Comparison of ENCODE assay signal across 18 cellular contexts in genomic region chr11:83493918-83494317, GRCh38.
A peak's percentile ranks its signal among the peaks of the same experiment; 100 is the strongest.
DNase-seq lines count a peak whose midpoint lies in the region; FAIRE-seq and TF ChIP-seq lines count a peak whose summit lies in the region.
"Had no signal": no experiment of that assay in that cellular context is flagged by ENCODE, and none has a peak within 500 bp of the region (broad histone marks: within the 10 kb centered on the region; RNA-seq: fewer than 3 reads in every experiment).

No MANE protein-coding gene starts in this region.

- H3K27ac Mint-ChIP-seq in T-helper 2 cell treated with Interferon-gamma antibody and Interleukin-4, amounts not matched to agents 5 μg/mL and 100 μg/mL, for 36 hours, result no peak overlapping the region
- H3K27ac Mint-ChIP-seq: CD14-positive monocyte, H9 had no signal

- H3K36me3 ChIP-seq in SK-N-MC (ENCODE audit: insufficient read depth, low read length), result no peaks in the 10 kb centered on the region

- no peak for FAIRE-seq in H54 (lab: Jason Lieb, UNC)
- FAIRE-seq: HepG2 had no signal

- no peak overlapping the region for H3K4me3 ChIP-seq in SK-N-MC

- H3K9me3 Mint-ChIP-seq in T-helper 2 cell treated with Interferon-gamma antibody and Interleukin-4, amounts not matched to agents 5 μg/mL and 100 μg/mL, for 36 hours, result no peaks in the 10 kb centered on the region
- H3K9me3 Mint-ChIP-seq: H9 had no signal

- H3K4me3 Mint-ChIP-seq in T-helper 2 cell treated with Interferon-gamma antibody and Interleukin-4, amounts not matched to agents 5 μg/mL and 100 μg/mL, for 36 hours, result no peak overlapping the region
- H3K4me3 Mint-ChIP-seq: CD14-positive monocyte, H9 had no signal

- H3K27ac ChIP-seq in SK-N-MC, result peak overlapping the region; percentile 89
- H3K27ac ChIP-seq: RWPE1 had no signal

- H3K9me3 ChIP-seq in SK-N-MC (ENCODE audit: low read depth, low read length), result no peaks in the 10 kb centered on the region

- H3K4me1 Mint-ChIP-seq in T-helper 2 cell treated with Interferon-gamma antibody and Interleukin-4, amounts not matched to agents 5 μg/mL and 100 μg/mL, for 36 hours (ENCODE audit: low read depth), result no peaks in the 10 kb centered on the region
- H3K4me1 Mint-ChIP-seq: CD14-positive monocyte, H9 had no signal

- H3K9ac ChIP-seq in SK-N-MC (ENCODE audit: insufficient read length), result no peak overlapping the region

- no peak for TF ChIP-seq POLR2A in H54 (IDR thresholded peaks at IDR 0.05; ENCODE audit: low read depth, low read length)

- no peaks in the 10 kb centered on the region for H3K36me3 Mint-ChIP-seq in T-helper 2 cell treated with Interferon-gamma antibody and Interleukin-4, amounts not matched to agents 5 μg/mL and 100 μg/mL, for 36 hours (ENCODE audit: low read depth)
- H3K36me3 Mint-ChIP-seq: CD14-positive monocyte had no signal

- peak; percentile 87 for DNase-seq in DMS153 (lab: John Stamatoyannopoulos, UW)
- DNase-seq in NCI-H1417 treated with DMSO at 0.1 percent for 48 hours (lab: John Stamatoyannopoulos, UW), result peak; percentile 85
- DNase-seq in SK-N-MC (ENCODE audit: low read depth, low spot score), result no peak
- peak; percentile 82 for DNase-seq in left kidney (ENCODE audit: low read depth, low spot score)
- no peak for DNase-seq in T-helper 2 cell treated with Interferon-gamma antibody and Interleukin-4, amounts not matched to agents 5 μg/mL and 100 μg/mL, for 36 hours (ENCODE audit: low spot score)
- DNase-seq in H54 (ENCODE audit: insufficient read length, low spot score), result no peak
- DNase-seq in NCI-H524 treated with DMSO at 0.1 percent for 48 hours (lab: John Stamatoyannopoulos, UW), result no peak
- DNase-seq: AML-193, DMS53, H9, KG1, NCI-H1092, NCI-H1694, NCI-H2171, NCI-H446 had no signal

- no peaks in the 10 kb centered on the region for H3K27me3 Mint-ChIP-seq in T-helper 2 cell treated with Interferon-gamma antibody and Interleukin-4, amounts not matched to agents 5 μg/mL and 100 μg/mL, for 36 hours (ENCODE audit: low read depth)

Comparison
In these comparisons a context has a peak if more than half of its experiments do, and no peak if none do; other contexts are left out.
1. DNase-seq: peak in DMS153 (single experiment), NCI-H1417 treated with DMSO at 0.1 percent for 48 hours (single experiment) and left kidney (single experiment); none in SK-N-MC (single experiment), T-helper 2 cell treated with Interferon-gamma antibody and Interleukin-4, amounts not matched to agents 5 μg/mL and 100 μg/mL, for 36 hours (single experiment), H54 (single experiment) and NCI-H524 treated with DMSO at 0.1 percent for 48 hours (single experiment).